Comparison of ENCODE assay signal across 8 cellular contexts in the genomic region with DNA sequence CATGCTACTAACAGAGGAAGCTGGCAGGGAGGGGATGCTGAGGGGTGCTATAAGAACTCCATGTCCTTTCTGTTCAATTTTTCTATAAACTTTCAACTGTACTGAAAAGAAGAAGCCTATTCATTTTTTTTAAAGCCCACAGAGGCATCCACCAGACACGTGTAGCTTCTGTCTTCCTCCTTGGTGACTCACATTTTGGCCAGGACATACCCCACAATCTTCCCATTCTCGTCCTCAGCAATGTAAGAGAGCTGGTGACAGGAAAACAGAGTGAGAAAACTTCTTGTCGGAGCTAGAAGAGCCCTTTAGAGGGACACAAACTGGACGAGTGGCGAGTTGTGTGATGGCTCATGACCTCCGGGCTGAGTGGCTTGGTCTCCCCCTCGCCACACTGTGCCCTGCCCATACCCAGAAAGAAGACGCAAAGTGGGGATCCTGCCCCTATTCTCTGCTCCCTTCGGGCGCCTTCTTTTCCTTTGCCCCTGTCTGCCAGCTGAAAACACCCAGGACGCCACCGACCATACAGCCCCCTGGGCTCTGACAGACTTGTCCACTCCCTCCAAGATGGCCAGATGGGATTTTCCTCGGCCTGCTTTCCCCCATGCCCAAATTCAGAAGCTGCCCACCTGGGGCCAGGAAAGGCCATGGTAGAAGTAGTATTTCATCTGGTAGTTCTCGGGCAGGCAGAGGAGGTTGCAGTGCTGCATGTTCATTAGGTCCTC.
DNase-seq lines count a peak whose midpoint lies in the region; TF ChIP-seq lines count a peak whose summit lies in the region.

No MANE protein-coding gene starts in this region.

- H3K36me3 ChIP-seq in iPS-15b (ENCODE audit: control insufficient read depth, insufficient read depth, low read length) (peaks cover 24% of the 10 kb centered on the region), stomach smooth muscle (ENCODE audit: control insufficient read depth in 2 of 2, insufficient read depth in 2 of 2, low read length in 2 of 2) (peaks cover 10% of the 10 kb centered on the region in 2 donors)

- peak overlapping the region; percentile 81 for H3K4me3 Mint-ChIP-seq in T-helper 1 cell treated with Interleukin-12 subunit alpha and Interleukin-12 subunit beta and Interleukin-4 antibody, amounts not matched to agents 30 μg/mL and 1 μg/mL, for 36 hours

- H3K27ac Mint-ChIP-seq in T-helper 1 cell treated with Interleukin-12 subunit alpha and Interleukin-12 subunit beta and Interleukin-4 antibody, amounts not matched to agents 30 μg/mL and 1 μg/mL, for 36 hours, result peak overlapping the region; percentile 41

- H3K9me3 Mint-ChIP-seq in T-helper 1 cell treated with Interleukin-12 subunit alpha and Interleukin-12 subunit beta and Interleukin-4 antibody, amounts not matched to agents 30 μg/mL and 1 μg/mL, for 36 hours, result no peaks in the 10 kb centered on the region

- H3K4me1 ChIP-seq in iPS-15b (ENCODE audit: control insufficient read depth, insufficient read depth, low read length), result no peaks in the 10 kb centered on the region
- H3K4me1 ChIP-seq in stomach smooth muscle (ENCODE audit: control insufficient read depth, insufficient read depth, low read length), result peaks cover 18% of the 10 kb centered on the region

- no peaks in the 10 kb centered on the region for H3K27me3 ChIP-seq in iPS-15b (ENCODE audit: control insufficient read depth, insufficient read depth, low read length)
- H3K27me3 ChIP-seq in stomach smooth muscle (ENCODE audit: control insufficient read depth in 1 of 2, insufficient read depth in 2 of 2, low read length in 2 of 2), result peaks cover 0 to 2% of the 10 kb centered on the region in 2 donors

- H3K27ac ChIP-seq in stomach smooth muscle (ENCODE audit: low read length), result peak overlapping the region; percentile 11

- no peak for TF ChIP-seq CTCF in WI38 (IDR thresholded peaks at IDR 0.05; ENCODE audit: low read depth, low read length)

- peak overlapping the region; percentile 82 for H3K4me3 ChIP-seq in WI38 (ENCODE audit: low read depth, low read length)
- H3K4me3 ChIP-seq in iPS-15b (ENCODE audit: low read depth, low read length), result peak overlapping the region; percentile 64
- peak overlapping the region; percentile 73 to 78 for H3K4me3 ChIP-seq in stomach smooth muscle (ENCODE audit: low read length in 2 of 2)

- no peaks in the 10 kb centered on the region for H3K27me3 Mint-ChIP-seq in T-helper 1 cell treated with Interleukin-12 subunit alpha and Interleukin-12 subunit beta and Interleukin-4 antibody, amounts not matched to agents 30 μg/mL and 1 μg/mL, for 36 hours (ENCODE audit: low read depth)

- DNase-seq in T-helper 1 cell (no peak), NCI-H187 (lab: John Stamatoyannopoulos, UW) (no peak), NCI-H510A treated with DMSO at 0.1 percent for 48 hours (lab: John Stamatoyannopoulos, UW) (no peak), SKM-1 (lab: John Stamatoyannopoulos, UW; ENCODE audit: unreplicated experiment) (no peak)

- H3K9ac ChIP-seq in iPS-15b (ENCODE audit: low read depth, low read length) (peak overlapping the region; percentile 47), stomach smooth muscle (ENCODE audit: low read length in 2 of 2) (peak overlapping the region; percentile 57 to 64)

- H3K36me3 Mint-ChIP-seq in T-helper 1 cell treated with Interleukin-12 subunit alpha and Interleukin-12 subunit beta and Interleukin-4 antibody, amounts not matched to agents 30 μg/mL and 1 μg/mL, for 36 hours (ENCODE audit: low read depth), result peaks cover 11% of the 10 kb centered on the region

- H3K4me1 Mint-ChIP-seq in T-helper 1 cell treated with Interleukin-12 subunit alpha and Interleukin-12 subunit beta and Interleukin-4 antibody, amounts not matched to agents 30 μg/mL and 1 μg/mL, for 36 hours (ENCODE audit: low read depth), result peaks cover 11% of the 10 kb centered on the region

- H3K9me3 ChIP-seq in iPS-15b (ENCODE audit: control insufficient read depth, insufficient read depth, low read length) (no peaks in the 10 kb centered on the region), stomach smooth muscle (ENCODE audit: control insufficient read depth in 2 of 2, low read length in 2 of 2) (no peaks in the 10 kb centered on the region)
